In the genomic region with DNA sequence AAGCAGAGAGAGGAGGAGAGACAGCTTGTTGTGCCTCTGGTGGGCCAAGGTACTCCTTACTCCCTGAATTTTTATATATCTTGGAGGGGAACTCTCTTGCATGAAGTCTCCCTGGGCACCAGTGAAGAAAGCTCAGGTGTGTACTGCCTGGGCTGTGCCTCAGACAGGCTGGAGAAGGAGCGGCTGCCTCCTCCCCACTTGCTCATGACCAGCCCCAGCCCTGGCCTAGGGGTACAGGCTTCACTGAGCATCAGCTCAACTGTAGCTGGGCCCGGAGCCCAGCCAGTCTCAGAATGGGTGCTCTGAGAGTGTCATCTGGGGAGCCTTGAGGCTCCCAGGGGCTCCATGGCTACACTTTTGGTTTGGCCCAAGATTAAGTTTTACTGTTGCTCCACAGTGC, we compare ENCODE assay signal across 26 cellular contexts.
"Had no signal": no experiment of that assay in that cellular context is flagged by ENCODE, and none has a peak within 500 bp of the region (broad histone marks: within the 10 kb centered on the region; RNA-seq: fewer than 3 reads in every experiment).

No MANE protein-coding gene starts in this region.

- H3K9me3 Mint-ChIP-seq: natural killer cell had no signal

- ATAC-seq: esophagus mucosa; heart right ventricle; left colon; left ventricle myocardium superior; lower lobe of right lung; natural killer cell; pancreas; sciatic nerve; stimulated activated memory B cell treated with anti-CD40 and anti-IgM and Interleukin-4, amounts not matched to agents 10 μg/mL and 1 μg/mL and 100 μg/mL, for 72 hours; stimulated activated naive CD8-positive, alpha-beta T cell treated with anti-CD3 and anti-CD28 coated beads, Interleukin-15, Interleukin-2, amounts not matched to agents 100 U/mL and 50 U/mL, for 24 hours had no signal

- H3K27me3 ChIP-seq: pancreas, testis, tibial nerve, upper lobe of left lung, uterus had no signal

- DNase-seq: effector CD8-positive, alpha-beta T cell; endodermal cell; foreskin melanocyte; glutamatergic neuron; heart right ventricle; hippocampal formation; kidney glomerular epithelial cell; left colon; left ventricle myocardium superior; lower lobe of right lung; natural killer cell; occipital lobe; stimulated activated CD4-positive, alpha-beta T cell treated with anti-CD3 and anti-CD28 coated beads, Interleukin-4, amount 100 ng/mL, for 24 hours; stimulated activated naive CD8-positive, alpha-beta T cell treated with anti-CD3 and anti-CD28 coated beads, Interleukin-15, Interleukin-2, amounts not matched to agents 100 U/mL and 50 U/mL, for 24 hours; testis; upper lobe of left lung; uterus had no signal

- H3K36me3 ChIP-seq: heart right ventricle, lower lobe of right lung, pancreas, tibial nerve, upper lobe of left lung, uterus had no signal

- H3K4me2 ChIP-seq: smooth muscle cell had no signal

- H3K4me1 ChIP-seq: heart right ventricle, testis, uterus had no signal

- H3K27me3 Mint-ChIP-seq: progenitor cell of endocrine pancreas had no signal

- H3K27ac Mint-ChIP-seq: endodermal cell; natural killer cell; progenitor cell of endocrine pancreas; stimulated activated memory B cell treated with anti-CD40 and anti-IgM and Interleukin-4, amounts not matched to agents 10 μg/mL and 1 μg/mL and 100 μg/mL, for 72 hours had no signal

- H3K4me3 ChIP-seq: dorsolateral prefrontal cortex, heart right ventricle, lower lobe of right lung, pancreas, smooth muscle cell, testis, tibial nerve, upper lobe of left lung, uterus had no signal

- H3K27ac ChIP-seq: dorsolateral prefrontal cortex, epithelial cell of prostate, heart right ventricle, lower lobe of right lung, testis, tibial nerve, upper lobe of left lung, uterus had no signal

- H3K9me3 ChIP-seq: lower lobe of right lung, pancreas, testis, upper lobe of left lung, uterus had no signal

- H3K4me3 Mint-ChIP-seq: endodermal cell; natural killer cell; stimulated activated memory B cell treated with anti-CD40 and anti-IgM and Interleukin-4, amounts not matched to agents 10 μg/mL and 1 μg/mL and 100 μg/mL, for 72 hours had no signal
